Comparison of ENCODE assay signal across 14 cellular contexts in genomic region chr1:225876900-225877510, GRCh38. TPM values are rescaled to one million over a fixed set of nuclear protein-coding genes. Genes with fewer than 3 reads are reported as not detected.
DNase-seq lines count a peak whose midpoint lies in the region; ATAC-seq and TF ChIP-seq lines count a peak whose summit lies in the region.
"Had no signal": no experiment of that assay in that cellular context is flagged by ENCODE, and none has a peak within 500 bp of the region (broad histone marks: within the 10 kb centered on the region; RNA-seq: fewer than 3 reads in every experiment).

No MANE protein-coding gene starts in this region.

- peaks cover 74% of the 10 kb centered on the region for H3K4me1 ChIP-seq in CD4-positive, CD25-positive, alpha-beta regulatory T cell (ENCODE audit: control insufficient read depth, insufficient read depth, low read length, poor library complexity, severe bottlenecking)
- H3K4me1 ChIP-seq in gastrocnemius medialis (peaks cover 49 to 55% of the 10 kb centered on the region in 2 donors), aorta (ENCODE audit: control insufficient read depth in 1 of 2, insufficient read depth in 2 of 2, low read length in 2 of 2) (peaks cover 0 to 4% of the 10 kb centered on the region in 2 donors)

- peaks cover 4% of the 10 kb centered on the region for H3K27me3 Mint-ChIP-seq in CD4-positive, CD25-positive, alpha-beta regulatory T cell

- DNase-seq in CD4-positive, CD25-positive, alpha-beta regulatory T cell, result no peak
- DNase-seq in RWPE1 (ENCODE audit: low spot score), result no peak
- DNase-seq in fibroblast of villous mesenchyme (ENCODE audit: low read depth), result peak; percentile 35
- DNase-seq in gastrocnemius medialis, result no peak
- no peak for DNase-seq in NCI-H748 treated with DMSO at 0.1 percent for 48 hours (lab: John Stamatoyannopoulos, UW)
- DNase-seq in foreskin fibroblast, result no peak
- no peak for DNase-seq in aorta
- DNase-seq: activated gamma-delta T cell, NCI-H2081 had no signal

- peak overlapping the region; percentile 75 to 93 (median 93) for H3K27ac Mint-ChIP-seq in CD4-positive, CD25-positive, alpha-beta regulatory T cell
- H3K27ac Mint-ChIP-seq: activated CD8-positive, alpha-beta T cell treated with anti-CD3 and anti-CD28 coated beads, Interleukin-2, amount 10 ng/mL, durations not matched to agents 7 days and 5 days had no signal

- no peaks in the 10 kb centered on the region for H3K9me3 ChIP-seq in CD4-positive, CD25-positive, alpha-beta regulatory T cell (ENCODE audit: control insufficient read depth in 2 of 2, low read length in 2 of 2)
- H3K9me3 ChIP-seq in gastrocnemius medialis (no peaks in the 10 kb centered on the region), aorta (ENCODE audit: control insufficient read depth, low read length) (no peaks in the 10 kb centered on the region)
- H3K9me3 ChIP-seq: testis had no signal

- peak overlapping the region; percentile 86 to 100 (median 94) for H3K4me3 Mint-ChIP-seq in CD4-positive, CD25-positive, alpha-beta regulatory T cell
- H3K4me3 Mint-ChIP-seq: activated CD8-positive, alpha-beta T cell treated with anti-CD3 and anti-CD28 coated beads, Interleukin-2, amount 10 ng/mL, durations not matched to agents 7 days and 5 days; HFFc6 had no signal

- no peak overlapping the region for H3K4me3 ChIP-seq in CD4-positive, CD25-positive, alpha-beta regulatory T cell (ENCODE audit: low read depth, low read length)
- H3K4me3 ChIP-seq in fibroblast of villous mesenchyme (ENCODE audit: low read depth, low read length) (no peak overlapping the region), gastrocnemius medialis (no peak overlapping the region), foreskin fibroblast (ENCODE audit: low read depth in 1 of 2, low read length in 2 of 2) (no peak overlapping the region), aorta (ENCODE audit: low read length in 2 of 2) (no peak overlapping the region)
- H3K4me3 ChIP-seq: testis had no signal

- H3K9me3 Mint-ChIP-seq in CD4-positive, CD25-positive, alpha-beta regulatory T cell, result no peaks in the 10 kb centered on the region
- H3K9me3 Mint-ChIP-seq: HFFc6, neural crest cell had no signal

- peak overlapping the region; percentile 82 for H3K27ac ChIP-seq in CD4-positive, CD25-positive, alpha-beta regulatory T cell (ENCODE audit: insufficient read depth, low read length, poor library complexity, severe bottlenecking)
- H3K27ac ChIP-seq in RWPE1, result peak overlapping the region; percentile 18; the same call in 1 of the 2 replicates
- H3K27ac ChIP-seq in gastrocnemius medialis, result peak overlapping the region; percentile 86 to 98 (median 89)
- H3K27ac ChIP-seq in aorta (ENCODE audit: low read depth in 1 of 2, low read length in 2 of 2), result peak overlapping the region in 1 of 2 donors; percentile 4

- no peak for TF ChIP-seq POLR2A in gastrocnemius medialis (IDR thresholded peaks at IDR 0.05)

- ATAC-seq in CD4-positive, CD25-positive, alpha-beta regulatory T cell (ENCODE audit: low read depth in 2 of 2), result no peak
- ATAC-seq in gastrocnemius medialis (no peak), HG03280 (IDR thresholded peaks at IDR 0.05; ENCODE audit: unreplicated experiment) (no peak), aorta (ENCODE audit: low FRiP score) (no peak)
- ATAC-seq: activated CD8-positive, alpha-beta T cell treated with anti-CD3 and anti-CD28 coated beads, Interleukin-2, amount 10 ng/mL, durations not matched to agents 7 days and 5 days had no signal

- H3K36me3 Mint-ChIP-seq in CD4-positive, CD25-positive, alpha-beta regulatory T cell, result peaks cover 38% of the 10 kb centered on the region

- in situ Hi-C loops in gastrocnemius medialis (cut with MboI; ENCODE audit: low sequenced_read_pairs in 4 of 4), result no loop called here

- peaks cover 68% of the 10 kb centered on the region for H3K36me3 ChIP-seq in CD4-positive, CD25-positive, alpha-beta regulatory T cell (ENCODE audit: control insufficient read depth, insufficient read depth, low read length)
- H3K36me3 ChIP-seq in gastrocnemius medialis, result peaks cover 0 to 25% of the 10 kb centered on the region in 2 donors
- H3K36me3 ChIP-seq in aorta (ENCODE audit: control insufficient read depth in 1 of 2, insufficient read depth in 2 of 2, low read length in 1 of 2), result peaks cover 0 to 4% of the 10 kb centered on the region in 2 donors

- TF ChIP-seq CTCF in RWPE1 (conservative IDR thresholded peaks at IDR 0.05; ENCODE audit: low read depth) (no peak), fibroblast of villous mesenchyme (IDR thresholded peaks at IDR 0.05; ENCODE audit: insufficient read depth, low read depth, low read length) (no peak), gastrocnemius medialis (IDR thresholded peaks at IDR 0.05 in 4 of 5, conservative IDR thresholded peaks at IDR 0.05 in 1 of 5) (no peak), foreskin fibroblast (IDR thresholded peaks at IDR 0.05; ENCODE audit: low read depth, low read length) (no peak)

- CTCF ChIA-PET in RWPE1 (lab: Yijun Ruan, JAX), result interaction anchor here (0.7 to 2.3 kb wide), 7 partner anchors 10 to 402 kb away, joined by 3 to 10 read pairs (median 5); no protein-coding TSS in a partner anchor

- no peaks in the 10 kb centered on the region for H3K27me3 ChIP-seq in CD4-positive, CD25-positive, alpha-beta regulatory T cell (ENCODE audit: control insufficient read depth, insufficient read depth, low read length)
- H3K27me3 ChIP-seq in gastrocnemius medialis (no peaks in the 10 kb centered on the region), aorta (ENCODE audit: control insufficient read depth in 1 of 2, insufficient read depth in 2 of 2, low read length in 1 of 2) (no peaks in the 10 kb centered on the region)
- H3K27me3 ChIP-seq: testis had no signal

- POLR2A ChIA-PET in RWPE1 (lab: Yijun Ruan, JAX; ENCODE audit: low non-redundant PET), result interaction anchor here (0.6 to 0.7 kb wide), 2 partner anchors 15 to 422 kb away, joined by 3 read pairs; no protein-coding TSS in a partner anchor

- intact Hi-C loops in gastrocnemius medialis (cut with DNase I; ENCODE audit: low total_unique reads), result loop anchor here (5.0 kb wide), 3 partner anchors 35 to 225 kb away; partner anchors contain the start of gene ENAH
- intact Hi-C loops in aorta (cut with DNase I), result no loop called here

- WGBS in aorta, 2 donors, result 46 to 48% methylated on average over 12 of the region's 12 CpGs

- H3K4me1 Mint-ChIP-seq in CD4-positive, CD25-positive, alpha-beta regulatory T cell, result peaks cover 6 to 79% (median 50%) of the 10 kb centered on the region in 4 donors

RNA-seq across cellular contexts. Expression of gene TMEM63A, which starts 5.2 kb away (rescaled TPM):
- 454 TPM for total RNA-seq in CD4-positive, CD25-positive, alpha-beta regulatory T cell
- polyA plus RNA-seq in CD4-positive, CD25-positive, alpha-beta regulatory T cell, result 10 to 100 TPM; 66.9 to 72.2 (median 69.3) TPM
- total RNA-seq in fibroblast of villous mesenchyme (20.3 and 26.3 TPM in 2 replicates), gastrocnemius medialis (10 to 100 TPM in 2 of 4 donors, 1 to 10 TPM in 2; 6.3 to 19.5 (median 10.6) TPM), aorta (100 to 1,000 TPM in 1 of 2 donors, 10 to 100 TPM in 1; 89.3 to 118 TPM)
- polyA plus RNA-seq in aorta, result 10 to 100 TPM in 1 of 2 donors, 1 to 10 TPM in 1; 7.6 to 73.5 TPM

RNA-seq across cellular contexts. Expression of gene LEFTY1, which starts 11.9 kb away (rescaled TPM):
- total RNA-seq in CD4-positive, CD25-positive, alpha-beta regulatory T cell, result 0.39 TPM
- polyA plus RNA-seq in CD4-positive, CD25-positive, alpha-beta regulatory T cell, result under 1 TPM in 2 of 4 donors, not detected in 2; 0.13 to 0.17 TPM
- 0.32 TPM in 1 of 2 replicates, not detected in the other for total RNA-seq in fibroblast of villous mesenchyme
- total RNA-seq in gastrocnemius medialis, result under 1 TPM in 1 of 4 donors, not detected in 3; 0.97 TPM
- total RNA-seq in aorta, result under 1 TPM; 0.39 to 0.63 TPM
- polyA plus RNA-seq in aorta, result under 1 TPM; 0.25 to 0.51 TPM
- total RNA-seq: activated CD8-positive, alpha-beta T cell treated with anti-CD3 and anti-CD28 coated beads, Interleukin-2, amount 10 ng/mL, durations not matched to agents 7 days and 5 days; HFFc6 had no signal

RNA-seq across cellular contexts. Expression of gene PYCR2, which starts 47.0 kb away (rescaled TPM):
- total RNA-seq in CD4-positive, CD25-positive, alpha-beta regulatory T cell, result 51.6 TPM
- polyA plus RNA-seq in CD4-positive, CD25-positive, alpha-beta regulatory T cell, result 10 to 100 TPM; 56.7 to 74.6 (median 67.7) TPM
- total RNA-seq in fibroblast of villous mesenchyme (28.0 and 36.7 TPM in 2 replicates), gastrocnemius medialis (10 to 100 TPM; 31.9 to 50.3 (median 42.5) TPM), aorta (10 to 100 TPM; 43.9 to 47.8 TPM)
- 10 to 100 TPM; 27.0 to 63.6 TPM for polyA plus RNA-seq in aorta
